ENCODE assay signal across 11 cellular contexts in genomic region chr13:32902898-32903297, GRCh38.
DNase-seq lines count a peak whose midpoint lies in the region; ATAC-seq and TF ChIP-seq lines count a peak whose summit lies in the region.
"Had no signal": no experiment of that assay in that cellular context is flagged by ENCODE, and none has a peak within 500 bp of the region (broad histone marks: within the 10 kb centered on the region; RNA-seq: fewer than 3 reads in every experiment).

No MANE protein-coding gene starts in this region.

- no peaks in the 10 kb centered on the region for H3K9me3 ChIP-seq in adrenal gland (replicated peaks in 1 of 3)
- H3K9me3 ChIP-seq in aorta (ENCODE audit: control insufficient read depth, low read length), result no peaks in the 10 kb centered on the region

- ATAC-seq in aorta (ENCODE audit: low FRiP score), result peak; percentile 91
- no peak for ATAC-seq in HG02642 (IDR thresholded peaks at IDR 0.05; ENCODE audit: poor library complexity, unreplicated experiment)
- ATAC-seq: naive thymus-derived CD4-positive, alpha-beta T cell had no signal

- WGBS in adrenal gland, 4 donors, result 65 to 76% (median 71%) methylated on average over 5 to 7 of the region's 7 CpGs
- 4 to 5% methylated on average over 7 of the region's 7 CpGs for WGBS in aorta, 2 donors

- DNase-seq in adrenal gland (peak in 5 of 7 donors; percentile 13 to 64 (median 26)), cardiac septum (ENCODE audit: low spot score) (peak; percentile 82), aorta (peak; percentile 89 to 93), cortex of kidney (lab: John Stamatoyannopoulos, UW) (no peak)
- DNase-seq in activated naive CD8-positive, alpha-beta T cell treated with anti-CD3 and anti-CD28 coated beads for 36 hours, result no peak
- DNase-seq: activated naive CD4-positive, alpha-beta T cell treated with anti-CD3 and anti-CD28 coated beads, Interleukin-2, amount 10 ng/mL, durations not matched to agents 7 days and 5 days; erythroblast; WERI-Rb-1 had no signal

- H3K4me1 ChIP-seq in adrenal gland (replicated peaks in 1 of 2), result peaks cover 0 to 5% of the 10 kb centered on the region in 2 donors
- H3K4me1 ChIP-seq in aorta (ENCODE audit: control insufficient read depth in 1 of 2, insufficient read depth in 2 of 2, low read length in 2 of 2), result peaks cover 0 to 3% of the 10 kb centered on the region in 2 donors

- no peak for TF ChIP-seq POLR2A in adrenal gland (IDR thresholded peaks at IDR 0.05)

- peak overlapping the region in 2 of 5 donors; percentile 21 to 24 for H3K27ac ChIP-seq in adrenal gland
- peak overlapping the region; percentile 3 to 52 for H3K27ac ChIP-seq in aorta (ENCODE audit: low read depth in 1 of 2, low read length in 2 of 2)
- H3K27ac ChIP-seq: WERI-Rb-1 had no signal

- H3K36me3 ChIP-seq in adrenal gland (replicated peaks in 1 of 2) (no peaks in the 10 kb centered on the region), aorta (ENCODE audit: control insufficient read depth in 1 of 2, insufficient read depth in 2 of 2, low read length in 1 of 2) (no peaks in the 10 kb centered on the region)
- H3K36me3 ChIP-seq: WERI-Rb-1 had no signal

- H3K4me3 Mint-ChIP-seq in nephron, result no peak overlapping the region
- H3K4me3 Mint-ChIP-seq in activated naive CD8-positive, alpha-beta T cell treated with anti-CD3 and anti-CD28 coated beads for 36 hours, result no peak overlapping the region
- H3K4me3 Mint-ChIP-seq: activated naive CD4-positive, alpha-beta T cell treated with anti-CD3 and anti-CD28 coated beads, Interleukin-2, amount 10 ng/mL, durations not matched to agents 7 days and 5 days; naive thymus-derived CD4-positive, alpha-beta T cell had no signal

- no peak overlapping the region for H3K4me3 ChIP-seq in adrenal gland
- no peak overlapping the region for H3K4me3 ChIP-seq in aorta (ENCODE audit: low read length in 2 of 2)

- peak overlapping the region in 2 of 3 experiments; percentile 89 to 99 for H3K27ac Mint-ChIP-seq in nephron
- no peak overlapping the region for H3K27ac Mint-ChIP-seq in activated naive CD8-positive, alpha-beta T cell treated with anti-CD3 and anti-CD28 coated beads for 36 hours
- H3K27ac Mint-ChIP-seq: activated naive CD4-positive, alpha-beta T cell treated with anti-CD3 and anti-CD28 coated beads, Interleukin-2, amount 10 ng/mL, durations not matched to agents 7 days and 5 days; naive thymus-derived CD4-positive, alpha-beta T cell had no signal

- no peak for TF ChIP-seq CTCF in adrenal gland (IDR thresholded peaks at IDR 0.05)
- TF ChIP-seq CTCF in nephron (IDR thresholded peaks at IDR 0.05; ENCODE audit: unreplicated experiment in 3 of 3), result no peak

- no peaks in the 10 kb centered on the region for H3K36me3 Mint-ChIP-seq in nephron (ENCODE audit: low read depth)
- H3K36me3 Mint-ChIP-seq in activated naive CD8-positive, alpha-beta T cell treated with anti-CD3 and anti-CD28 coated beads for 36 hours, result peaks cover 6% of the 10 kb centered on the region

- intact Hi-C loops in adrenal gland (cut with DNase I), result no loop called here
- intact Hi-C loops in cardiac septum (cut with DNase I), result no loop called here
- intact Hi-C loops in aorta (cut with DNase I), result no loop called here

- H3K27me3 Mint-ChIP-seq in nephron (ENCODE audit: low read depth), result no peaks in the 10 kb centered on the region
- H3K27me3 Mint-ChIP-seq in activated naive CD8-positive, alpha-beta T cell treated with anti-CD3 and anti-CD28 coated beads for 36 hours, result no peaks in the 10 kb centered on the region
- H3K27me3 Mint-ChIP-seq: activated naive CD4-positive, alpha-beta T cell treated with anti-CD3 and anti-CD28 coated beads, Interleukin-2, amount 10 ng/mL, durations not matched to agents 7 days and 5 days had no signal

- peaks cover 63% of the 10 kb centered on the region for H3K4me1 Mint-ChIP-seq in nephron
- peaks cover 25% of the 10 kb centered on the region for H3K4me1 Mint-ChIP-seq in activated naive CD8-positive, alpha-beta T cell treated with anti-CD3 and anti-CD28 coated beads for 36 hours

- peaks cover 6% of the 10 kb centered on the region for H3K9me3 Mint-ChIP-seq in nephron
- peaks cover 5% of the 10 kb centered on the region for H3K9me3 Mint-ChIP-seq in activated naive CD8-positive, alpha-beta T cell treated with anti-CD3 and anti-CD28 coated beads for 36 hours

- H3K27me3 ChIP-seq in adrenal gland (no peaks in the 10 kb centered on the region), aorta (ENCODE audit: control insufficient read depth in 1 of 2, insufficient read depth in 2 of 2, low read length in 1 of 2) (no peaks in the 10 kb centered on the region)

Comparison
In these comparisons a context has a peak if more than half of its experiments do, and no peak if none do; other contexts are left out.
1. DNase-seq: peak in adrenal gland (5 of 7), cardiac septum (single experiment) and aorta (2 of 2); none in activated naive CD8-positive, alpha-beta T cell treated with anti-CD3 and anti-CD28 coated beads for 36 hours (single experiment) and cortex of kidney (single experiment).